Comparison of ENCODE assay signal across 13 cellular contexts in the genomic region with DNA sequence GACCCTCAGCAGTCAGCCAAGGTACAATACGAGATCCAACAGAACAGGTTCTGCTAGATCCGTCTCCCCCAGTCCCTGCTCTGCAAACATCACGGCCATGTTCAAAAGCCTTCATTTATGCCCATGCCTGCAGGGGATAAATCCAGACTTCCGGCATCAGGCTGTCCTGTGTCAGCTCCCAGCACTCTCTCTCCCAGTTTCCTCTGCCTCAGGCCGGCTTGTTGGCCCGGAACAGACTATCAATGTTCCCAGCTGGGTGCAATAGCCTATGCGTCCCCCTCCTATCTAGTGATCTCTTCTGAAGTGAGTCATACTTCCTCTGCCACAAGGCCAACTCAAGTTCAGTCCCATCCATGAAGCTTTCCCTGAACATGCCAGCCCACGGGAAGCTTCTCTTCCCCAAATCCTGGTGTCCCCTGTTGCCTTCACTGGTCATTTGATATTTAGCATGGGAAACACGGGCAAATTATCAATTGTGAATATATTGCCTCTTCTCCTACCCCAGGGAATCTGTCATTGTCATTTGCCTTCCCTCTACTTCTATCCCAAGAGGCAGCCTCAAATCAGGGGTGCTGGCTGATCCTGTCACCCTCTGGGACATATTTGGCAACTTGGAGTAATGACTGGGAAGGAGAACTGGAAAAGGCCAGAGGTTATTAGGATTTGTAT. TPM values are rescaled to one million over a fixed set of nuclear protein-coding genes. Genes with fewer than 3 reads are reported as not detected.
DNase-seq lines count a peak whose midpoint lies in the region; ATAC-seq and TF ChIP-seq lines count a peak whose summit lies in the region.
"Had no signal": no experiment of that assay in that cellular context is flagged by ENCODE, and none has a peak within 500 bp of the region (broad histone marks: within the 10 kb centered on the region; RNA-seq: fewer than 3 reads in every experiment).

No MANE protein-coding gene starts in this region.

- H3K4me1 ChIP-seq in GM23338 (ENCODE audit: insufficient read depth) (no peaks in the 10 kb centered on the region), SK-N-SH (ENCODE audit: control insufficient read depth in 1 of 2, insufficient read depth in 2 of 2, low read depth in 1 of 2, low read length in 1 of 2) (peaks cover 0 to 46% of the 10 kb centered on the region in 2 experiments; a peak in 3 of 4 replicates), transverse colon (no peaks in the 10 kb centered on the region), esophagus muscularis mucosa (no peaks in the 10 kb centered on the region)
- H3K4me1 ChIP-seq: left lung had no signal

- H3K27me3 Mint-ChIP-seq in GM23338 (ENCODE audit: insufficient read depth, low read depth, poor library complexity) (peaks cover 4% of the 10 kb centered on the region), osteocyte (ENCODE audit: unreplicated experiment) (peaks cover 8% of the 10 kb centered on the region)

- H3K27me3 ChIP-seq in GM23338 (ENCODE audit: insufficient read depth), result no peaks in the 10 kb centered on the region
- no peaks in the 10 kb centered on the region for H3K27me3 ChIP-seq in SK-N-SH (ENCODE audit: insufficient read depth)
- no peaks in the 10 kb centered on the region for H3K27me3 ChIP-seq in transverse colon
- peaks cover 0 to 69% (median 0%) of the 10 kb centered on the region in 4 donors for H3K27me3 ChIP-seq in esophagus muscularis mucosa

- no peaks in the 10 kb centered on the region for H3K79me2 ChIP-seq in GM23338 (replicated peaks; ENCODE audit: insufficient read depth)
- H3K79me2 ChIP-seq in SK-N-SH (ENCODE audit: insufficient read depth), result no peaks in the 10 kb centered on the region

- no peak overlapping the region for H3K4me3 Mint-ChIP-seq in GM23338
- no peak overlapping the region for H3K4me3 Mint-ChIP-seq in osteocyte (ENCODE audit: unreplicated experiment)
- H3K4me3 Mint-ChIP-seq: activated T-cell treated with anti-CD3 and anti-CD28 coated beads, Interleukin-2, amount 50 U/mL, for 4 hours had no signal

- H3K4me2 ChIP-seq in GM23338 (no peak overlapping the region), SK-N-SH (no peak overlapping the region)

- H4K20me1 ChIP-seq in GM23338 (replicated peaks; ENCODE audit: insufficient read depth) (no peaks in the 10 kb centered on the region), SK-N-SH (ENCODE audit: insufficient read depth) (no peaks in the 10 kb centered on the region)

- no peaks in the 10 kb centered on the region for H3K36me3 ChIP-seq in GM23338 (ENCODE audit: insufficient read depth)
- H3K36me3 ChIP-seq in SK-N-SH (replicated peaks in 1 of 2; ENCODE audit: control insufficient read depth in 1 of 2, insufficient read depth in 2 of 2, low read length in 1 of 2), result no peaks in the 10 kb centered on the region
- H3K36me3 ChIP-seq in transverse colon, result no peaks in the 10 kb centered on the region
- H3K36me3 ChIP-seq in esophagus muscularis mucosa, result no peaks in the 10 kb centered on the region
- H3K36me3 ChIP-seq: left lung had no signal

- H3K4me1 Mint-ChIP-seq in GM23338, result peaks cover 11% of the 10 kb centered on the region
- peaks cover 4% of the 10 kb centered on the region for H3K4me1 Mint-ChIP-seq in osteocyte (ENCODE audit: unreplicated experiment)

- no peaks in the 10 kb centered on the region for H3K9me3 ChIP-seq in SK-N-SH
- H3K9me3 ChIP-seq in transverse colon, result no peaks in the 10 kb centered on the region
- no peaks in the 10 kb centered on the region for H3K9me3 ChIP-seq in esophagus muscularis mucosa
- H3K9me3 ChIP-seq: left lung, stomach had no signal

- TF ChIP-seq EP300 in SK-N-SH (IDR thresholded peaks at IDR 0.05; ENCODE audit: borderline replicate concordance in 1 of 2, low read depth in 1 of 2, low read length in 1 of 2), result peak in 1 of 2 experiments; percentile 92; a peak in 2 of 4 replicates
- TF ChIP-seq EP300 in transverse colon (IDR thresholded peaks at IDR 0.05; ENCODE audit: low read depth), result no peak
- no peak for TF ChIP-seq EP300 in esophagus muscularis mucosa (IDR thresholded peaks at IDR 0.05)

- no peak for TF ChIP-seq CTCF in GM23338 (conservative IDR thresholded peaks at IDR 0.05; ENCODE audit: low read depth in 2 of 2)
- TF ChIP-seq CTCF in SK-N-SH (IDR thresholded peaks at IDR 0.05), result no peak
- no peak for TF ChIP-seq CTCF in transverse colon (IDR thresholded peaks at IDR 0.05)
- no peak for TF ChIP-seq CTCF in esophagus muscularis mucosa (IDR thresholded peaks at IDR 0.05)
- no peak for TF ChIP-seq CTCF in osteocyte (IDR thresholded peaks at IDR 0.05)

- no peaks in the 10 kb centered on the region for H3K9me3 Mint-ChIP-seq in GM23338
- H3K9me3 Mint-ChIP-seq in osteocyte (ENCODE audit: unreplicated experiment), result no peaks in the 10 kb centered on the region
- H3K9me3 Mint-ChIP-seq: activated T-cell treated with anti-CD3 and anti-CD28 coated beads, Interleukin-2, amount 50 U/mL, for 4 hours had no signal

- TF ChIP-seq RAD21 in SK-N-SH (IDR thresholded peaks at IDR 0.05; ENCODE audit: low read length), result peak; percentile 16; the same call in 1 of the 2 replicates

- peak; percentile 36; the same call in 2 of the 3 replicates for ATAC-seq in GM23338
- ATAC-seq: activated T-cell treated with anti-CD3 and anti-CD28 coated beads, Interleukin-2, amount 50 U/mL, for 4 hours; left lung had no signal

- WGBS in SK-N-SH (ENCODE audit: low lambda C conversion rate), result 16% methylated on average over 9 of the region's 9 CpGs
- 53 to 55% methylated on average over 7 to 9 of the region's 9 CpGs for WGBS in transverse colon (ENCODE audit: low coverage in 1 of 2), 2 donors
- WGBS in esophagus muscularis mucosa, result 57% methylated on average over 9 of the region's 9 CpGs

- H3K9me2 ChIP-seq in GM23338 (ENCODE audit: insufficient read depth), result no peaks in the 10 kb centered on the region
- H3K9me2 ChIP-seq in SK-N-SH, result no peaks in the 10 kb centered on the region

- H3K36me3 Mint-ChIP-seq in GM23338 (ENCODE audit: low read depth) (no peaks in the 10 kb centered on the region), osteocyte (ENCODE audit: unreplicated experiment) (no peaks in the 10 kb centered on the region)

- TF ChIP-seq POLR2A in transverse colon (IDR thresholded peaks at IDR 0.05), result no peak
- no peak for TF ChIP-seq POLR2A in esophagus muscularis mucosa (IDR thresholded peaks at IDR 0.05; ENCODE audit: low read depth)

- in situ Hi-C loops in transverse colon (cut with MboI; ENCODE audit: low pct_ligation_motif_present in 1 of 4, low pct_unique_long_range_greater_than_20kb in 1 of 4, low sequenced_read_pairs in 3 of 4), result no loop called here

- H3K27ac ChIP-seq in GM23338 (ENCODE audit: low read depth), result no peak overlapping the region
- H3K27ac ChIP-seq in SK-N-SH (ENCODE audit: low read depth in 2 of 2, low read length in 1 of 2), result peak overlapping the region in 1 of 2 experiments; percentile 81; a peak in 2 of 4 replicates
- no peak overlapping the region for H3K27ac ChIP-seq in transverse colon
- no peak overlapping the region for H3K27ac ChIP-seq in esophagus muscularis mucosa (replicated peaks in 1 of 4)
- H3K27ac ChIP-seq: left lung, stomach had no signal

- H2AFZ ChIP-seq in GM23338 (no peak overlapping the region), SK-N-SH (ENCODE audit: low read depth) (no peak overlapping the region)

- no peak overlapping the region for H3K9ac ChIP-seq in SK-N-SH

- CTCF ChIA-PET in SK-N-SH (lab: Yijun Ruan, JAX), result interaction anchor here (0.6 to 4.6 kb wide), 14 partner anchors 11 to 592 kb away, joined by 3 to 23 read pairs (median 4); partner anchors contain the start of gene GALNT14

- POLR2A ChIA-PET in SK-N-SH (lab: Yijun Ruan, JAX), result interaction anchor here (1.7 kb wide), 1 partner anchor 15 kb away, joined by 8 read pairs; no protein-coding TSS in a partner anchor

- H3F3A ChIP-seq in GM23338 (replicated peaks; ENCODE audit: low read depth) (no peaks in the 10 kb centered on the region), SK-N-SH (replicated peaks; ENCODE audit: insufficient read depth) (no peaks in the 10 kb centered on the region)

- DNase-seq in A172 (ENCODE audit: low spot score), result peak; percentile 46
- no peak for DNase-seq in GM23338 (ENCODE audit: low spot score)
- peak; percentile 80 for DNase-seq in SK-N-SH
- peak; percentile 20 for DNase-seq in iPS-NIHi11 (ENCODE audit: low spot score)
- no peak for DNase-seq in transverse colon
- no peak for DNase-seq in esophagus muscularis mucosa (ENCODE audit: extremely low spot score)
- DNase-seq in activated CD8-positive, alpha-beta memory T cell treated with anti-CD3 and anti-CD28 coated beads, Interleukin-2, amount 50 U/mL, for 4 hours, result no peak
- DNase-seq in osteocyte (ENCODE audit: extremely low spot score, unreplicated experiment), result no peak
- DNase-seq: activated T-cell treated with anti-CD3 and anti-CD28 coated beads, Interleukin-2, amount 50 U/mL, for 4 hours; NCI-H1048; stimulated activated CD4-positive, alpha-beta T cell treated with anti-CD3 and anti-CD28 coated beads, Interleukin-1b, Interleukin-23, amount 100 ng/mL, for 48 hours; stomach had no signal

- H3K4me3 ChIP-seq in GM23338 (no peak overlapping the region), SK-N-SH (ENCODE audit: low read depth in 2 of 2, low read length in 1 of 2) (no peak overlapping the region), transverse colon (no peak overlapping the region), esophagus muscularis mucosa (no peak overlapping the region)
- H3K4me3 ChIP-seq: left lung, stomach had no signal

- peak overlapping the region; percentile 22 for H3K27ac Mint-ChIP-seq in GM23338
- H3K27ac Mint-ChIP-seq in osteocyte (ENCODE audit: unreplicated experiment), result no peak overlapping the region

- intact Hi-C loops in transverse colon (cut with DNase I; ENCODE audit: low total_unique reads), result no loop called here
- intact Hi-C loops in esophagus muscularis mucosa (cut with DNase I), result no loop called here

TF ChIP-seq in SK-N-SH, 30 proteins besides CTCF, POLR2A, EP300 and RAD21 (continues in another document):
- TF ChIP-seq RCOR1 (IDR thresholded peaks at IDR 0.05; ENCODE audit: low read length) (peak; percentile 75), RFX5 (IDR thresholded peaks at IDR 0.05; ENCODE audit: low read length) (0 out of 2 replicates have a peak, but pooled peaks have one; percentile 15), TCF12 (IDR thresholded peaks at IDR 0.05) (peak; percentile 17; the same call in 1 of the 2 replicates), GATA2 (CRISPR knock-in tag; IDR thresholded peaks at IDR 0.05) (peak; percentile 82), RXRA (IDR thresholded peaks at IDR 0.05; ENCODE audit: borderline replicate concordance, low read depth) (no peak), NFIC (IDR thresholded peaks at IDR 0.05; ENCODE audit: borderline replicate concordance) (no peak), SIN3A (IDR thresholded peaks at IDR 0.05; ENCODE audit: borderline replicate concordance, low read depth, low read length) (no peak)

RNA-seq across cellular contexts. Expression of gene CAPN13, which starts 51.1 kb away (rescaled TPM):
- not detected in 2 replicates for total RNA-seq in A172 (2014; rRNA removed; shearing (Covaris generic))
- 0.19 and 0.94 TPM in 2 replicates for total RNA-seq in GM23338 (2014; rRNA removed; shearing (Covaris generic))
- 0.50 and 0.61 TPM in 2 replicates for polyA plus RNA-seq in GM23338 (2016; fragmentation: Nextera tagmentation; extraction: Ambion mirVana)
- not detected in 2 replicates for polyA plus RNA-seq in SK-N-SH (2012; rRNA removed)
- polyA plus RNA-seq in SK-N-SH (2012; cell fraction: cytosol; rRNA removed), result 0.12 TPM in 1 of 2 replicates, not detected in the other
- polyA plus RNA-seq in SK-N-SH (2012; cell fraction: nucleus; rRNA removed), result 0.11 and 0.15 TPM in 2 replicates
- 10 to 100 TPM; 24.3 to 83.3 (median 52.3) TPM for total RNA-seq in transverse colon
- not detected for total RNA-seq in esophagus muscularis mucosa
- total RNA-seq in osteocyte, result not detected in 2 replicates

Comparison
In these comparisons a context has a peak if more than half of its experiments do, and no peak if none do; other contexts are left out.
1. DNase-seq: peak in A172 (single experiment), SK-N-SH (single experiment) and iPS-NIHi11 (single experiment); none in GM23338 (single experiment), transverse colon (single experiment), esophagus muscularis mucosa (single experiment), activated CD8-positive, alpha-beta memory T cell treated with anti-CD3 and anti-CD28 coated beads, Interleukin-2, amount 50 U/mL, for 4 hours (single experiment) and osteocyte (single experiment).
2. RNA of gene CAPN13, which starts 51.1 kb away (total RNA-seq): 24.3 to 83.3 TPM in transverse colon; 0.19 to 0.94 TPM in GM23338, not detected in A172, not detected in esophagus muscularis mucosa and not detected in osteocyte; every median in the first group is over 10 times any median in the second.